1 cellular context compared by ENCODE assay signal in the genomic region with DNA sequence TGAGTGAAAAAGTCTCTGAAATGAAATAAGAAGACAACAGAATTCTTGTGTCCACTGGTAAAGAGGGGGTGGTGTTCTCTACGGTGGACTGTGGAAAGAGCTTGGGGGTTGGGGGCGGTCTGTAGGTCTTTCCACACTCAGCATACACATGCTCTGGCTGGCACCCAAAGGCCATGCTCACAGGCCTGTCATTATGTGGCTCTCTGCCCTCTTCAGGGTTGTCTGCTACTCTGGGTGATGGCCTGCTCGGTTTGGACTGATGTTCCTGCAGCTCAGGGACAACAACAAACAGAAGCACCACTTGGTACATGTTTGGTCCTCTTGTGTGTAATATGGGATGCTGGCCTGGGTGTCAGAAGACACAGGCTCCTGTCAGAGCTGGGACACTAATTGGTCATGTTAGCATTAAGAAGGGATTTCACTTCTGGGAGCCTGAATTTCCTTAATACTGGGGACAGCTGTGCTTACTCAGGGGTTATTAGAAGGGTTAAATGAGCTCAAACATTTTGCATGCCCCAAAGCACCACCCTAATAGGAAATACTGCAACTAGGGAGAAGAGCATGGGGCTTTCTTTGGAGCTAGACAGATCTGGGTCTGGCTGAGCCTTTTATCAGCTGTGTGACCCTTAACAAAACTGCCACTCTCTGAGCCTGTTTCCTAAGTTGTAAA.
TF ChIP-seq lines count a peak whose summit lies in the region.

No MANE protein-coding gene starts in this region.

TF ChIP-seq in HepG2, 621 proteins besides CTCF, POLR2A, EP300 and RAD21 (continued from another document):
- TF ChIP-seq SAP130 (CRISPR knock-in tag; IDR thresholded peaks at IDR 0.05; ENCODE audit: low read depth), result peak; percentile 33; the same call in 1 of the 2 replicates
- 0 out of 2 replicates have a peak, but pooled peaks have one; percentile 24 for TF ChIP-seq HDAC2 (CRISPR knock-in tag; IDR thresholded peaks at IDR 0.05)
- TF ChIP-seq ZSCAN20 (CRISPR knock-in tag; IDR thresholded peaks at IDR 0.05; ENCODE audit: borderline replicate concordance), result no peak
- no peak for TF ChIP-seq NONO (IDR thresholded peaks at IDR 0.05)
- no peak for TF ChIP-seq NONO (CRISPR knock-in tag; conservative IDR thresholded peaks at IDR 0.05)
- TF ChIP-seq TGIF2 (CRISPR knock-in tag; IDR thresholded peaks at IDR 0.05), result peak; percentile 23; the same call in 1 of the 2 replicates
- TF ChIP-seq ZNF331 (CRISPR knock-in tag; IDR thresholded peaks at IDR 0.05), result 0 out of 2 replicates have a peak, but pooled peaks have one; percentile 25
- TF ChIP-seq, protein P1, sequence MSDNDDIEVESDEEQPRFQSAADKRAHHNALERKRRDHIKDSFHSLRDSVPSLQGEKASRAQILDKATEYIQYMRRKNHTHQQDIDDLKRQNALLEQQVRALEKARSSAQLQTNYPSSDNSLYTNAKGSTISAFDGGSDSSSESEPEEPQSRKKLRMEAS (IDR thresholded peaks at IDR 0.05), result 0 out of 2 replicates have a peak, but pooled peaks have one; percentile 13
- TF ChIP-seq GATAD2A (CRISPR knock-in tag; IDR thresholded peaks at IDR 0.05), result peak; percentile 43; the same call in 1 of the 2 replicates
- TF ChIP-seq MAZ (IDR thresholded peaks at IDR 0.05; ENCODE audit: borderline replicate concordance, low read depth, low read length), result no peak
- TF ChIP-seq MAZ (CRISPR knock-in tag; IDR thresholded peaks at IDR 0.05; ENCODE audit: low read depth), result no peak
- no peak for TF ChIP-seq PCBP1 (IDR thresholded peaks at IDR 0.05; ENCODE audit: borderline replicate concordance, low read depth, low read length)
